ENCODE assay signal across 21 cellular contexts in genomic region chr9:122032346-122032745, GRCh38.
DNase-seq lines count a peak whose midpoint lies in the region; ATAC-seq, FAIRE-seq and TF ChIP-seq lines count a peak whose summit lies in the region.
"Had no signal": no experiment of that assay in that cellular context is flagged by ENCODE, and none has a peak within 500 bp of the region (broad histone marks: within the 10 kb centered on the region; RNA-seq: fewer than 3 reads in every experiment).

No MANE protein-coding gene starts in this region.

- no peak overlapping the region for H3K4me3 Mint-ChIP-seq in nephron progenitor cell
- H3K4me3 Mint-ChIP-seq: H9, HFFc6 had no signal

- H3K4me1 Mint-ChIP-seq in nephron progenitor cell, result peaks cover 19% of the 10 kb centered on the region
- H3K4me1 Mint-ChIP-seq: CD4-positive, alpha-beta memory T cell had no signal

- POLR2A ChIA-PET in A673 (lab: Charles Lee; ENCODE audit: low non-redundant PET), result no interaction called here

- H3K27ac ChIP-seq in A673 (ENCODE audit: low read depth, low read length, poor library complexity, severe bottlenecking), result no peak overlapping the region
- H3K27ac ChIP-seq: BLaER1 treated with 17β-estradiol and CSF1 and Interleukin-3, amounts not matched to agents 10 nM and 100 nM; HL-60 had no signal

- no peak for FAIRE-seq in RCC 7860 (lab: Jason Lieb, UNC)
- FAIRE-seq: GM12878 had no signal

- BruUV-seq in A673 (replicated peaks; lab: Mats Ljungman, UMichigan), result no TSS peak

- H3K36me3 ChIP-seq in A673 (ENCODE audit: insufficient read depth, low read length, poor library complexity, severe bottlenecking), result no peaks in the 10 kb centered on the region

- peaks cover 6% of the 10 kb centered on the region for H3K4me1 ChIP-seq in A673 (ENCODE audit: insufficient read depth, low read length, poor library complexity, severe bottlenecking)
- H3K4me1 ChIP-seq: BLaER1 treated with 17β-estradiol and CSF1 and Interleukin-3, amounts not matched to agents 10 nM and 100 nM; Caco-2 had no signal

- H3K4me3 ChIP-seq in A673 (ENCODE audit: low read depth, low read length, poor library complexity, severe bottlenecking), result no peak overlapping the region
- H3K4me3 ChIP-seq: BLaER1 treated with 17β-estradiol and CSF1 and Interleukin-3, amounts not matched to agents 10 nM and 100 nM; GM12878 had no signal

- H3K27me3 Mint-ChIP-seq in nephron progenitor cell (ENCODE audit: low read depth, poor library complexity), result no peaks in the 10 kb centered on the region
- H3K27me3 Mint-ChIP-seq: CD4-positive, alpha-beta memory T cell had no signal

- no peaks in the 10 kb centered on the region for H3K9me3 ChIP-seq in A673 (ENCODE audit: low read depth, low read length, poor library complexity, severe bottlenecking)
- H3K9me3 ChIP-seq: BLaER1 treated with 17β-estradiol and CSF1 and Interleukin-3, amounts not matched to agents 10 nM and 100 nM; Caco-2 had no signal

- DNase-seq in A673 (ENCODE audit: low spot score), result peak; percentile 77
- DNase-seq in RCC 7860 (ENCODE audit: low spot score), result peak; percentile 29
- peak; percentile 59 for DNase-seq in kidney glomerular epithelial cell (lab: John Stamatoyannopoulos, UW)
- DNase-seq in renal cortical epithelial cell (ENCODE audit: low read depth), result peak; percentile 60
- no peak for DNase-seq in GM19240 (ENCODE audit: insufficient read length, low spot score)
- DNase-seq in nephron progenitor cell, result no peak
- DNase-seq: Caco-2; CD4-positive, alpha-beta memory T cell; DND-41; H9; HFFc6; KBM-7; NCI-H1105; NCI-H146; NCI-H2029; NCI-H2227 treated with DMSO at 0.1 percent for 48 hours; NCI-H510A had no signal

- no peaks in the 10 kb centered on the region for H3K9me3 Mint-ChIP-seq in nephron progenitor cell
- H3K9me3 Mint-ChIP-seq: H9, HFFc6 had no signal

- ATAC-seq in HG03025 (IDR thresholded peaks at IDR 0.05; ENCODE audit: low FRiP score, unreplicated experiment), result no peak
- ATAC-seq: GM12878 had no signal

- no peaks in the 10 kb centered on the region for H3K27me3 ChIP-seq in A673 (replicated peaks; ENCODE audit: insufficient read depth, low read depth, low read length, poor library complexity)
- H3K27me3 ChIP-seq: BLaER1 treated with 17β-estradiol and CSF1 and Interleukin-3, amounts not matched to agents 10 nM and 100 nM had no signal

- CTCF ChIA-PET in A673 (lab: Charles Lee), result no interaction called here

- no peak for TF ChIP-seq CTCF in A673 (conservative IDR thresholded peaks at IDR 0.05; ENCODE audit: low read depth, low read length)
- no peak for TF ChIP-seq CTCF in nephron progenitor cell (IDR thresholded peaks at IDR 0.05)

- no peaks in the 10 kb centered on the region for H3K36me3 Mint-ChIP-seq in nephron progenitor cell (ENCODE audit: low read depth)

- intact Hi-C loops in A673 (cut with micrococcal nuclease; ENCODE audit: unreplicated experiment), result no loop called here

- H3K27ac Mint-ChIP-seq in nephron progenitor cell, result no peak overlapping the region
- H3K27ac Mint-ChIP-seq: CD4-positive, alpha-beta memory T cell; H9; HFFc6 had no signal

Comparison
In these comparisons a context has a peak if more than half of its experiments do, and no peak if none do; other contexts are left out.
1. DNase-seq: peak in A673 (single experiment), RCC 7860 (single experiment), kidney glomerular epithelial cell (single experiment) and renal cortical epithelial cell (single experiment); none in GM19240 (single experiment) and nephron progenitor cell (single experiment).